In genomic region chr15:78018445-78018844, GRCh38 we compare ENCODE assay signal across 1 cellular context.
TF ChIP-seq lines count a peak whose summit lies in the region.

No MANE protein-coding gene starts in this region.

TF ChIP-seq in GM12878, 131 proteins besides CTCF, POLR2A, EP300 and RAD21:
- no peak for TF ChIP-seq ZBTB40 (IDR thresholded peaks at IDR 0.05; ENCODE audit: borderline replicate concordance)
- no peak for TF ChIP-seq REST (IDR thresholded peaks at IDR 0.05; ENCODE audit: low read depth, low read length)
- no peak for TF ChIP-seq SIN3A (IDR thresholded peaks at IDR 0.05; ENCODE audit: low read depth, low read length)
- TF ChIP-seq CBX5 (IDR thresholded peaks at IDR 0.05; ENCODE audit: low read depth), result no peak
- no peak for TF ChIP-seq STAT3 (IDR thresholded peaks at IDR 0.05; ENCODE audit: low read depth, low read length)
- no peak for TF ChIP-seq EZH2 (IDR thresholded peaks at IDR 0.05; ENCODE audit: borderline replicate concordance, control insufficient read depth, low read depth, low read length)
- no peak for TF ChIP-seq WRNIP1 (IDR thresholded peaks at IDR 0.05; ENCODE audit: borderline replicate concordance, low read depth, low read length)
- no peak for TF ChIP-seq DPF2 (IDR thresholded peaks at IDR 0.05)
- no peak for TF ChIP-seq NBN (IDR thresholded peaks at IDR 0.05)
- TF ChIP-seq TARDBP (IDR thresholded peaks at IDR 0.05; ENCODE audit: borderline replicate concordance), result no peak
